1 cellular context compared by ENCODE assay signal in genomic region chr4:184267206-184267608, GRCh38.
TF ChIP-seq lines count a peak whose summit lies in the region.

No MANE protein-coding gene starts in this region.

TF ChIP-seq in HCT116, 20 proteins besides CTCF, POLR2A, EP300 and RAD21:
- TF ChIP-seq ATF3 (IDR thresholded peaks at IDR 0.05) (no peak), CBX3 (IDR thresholded peaks at IDR 0.05; ENCODE audit: low read depth) (no peak), SP1 (IDR thresholded peaks at IDR 0.05; ENCODE audit: low read depth) (no peak), YY1 (IDR thresholded peaks at IDR 0.05; ENCODE audit: extremely low read depth, insufficient replicate concordance, low read depth, low read length) (no peak), SIN3A (IDR thresholded peaks at IDR 0.05; ENCODE audit: low read depth) (no peak), SRF (IDR thresholded peaks at IDR 0.05; ENCODE audit: low read depth) (no peak), EZH2phosphoT487 (IDR thresholded peaks at IDR 0.05; ENCODE audit: borderline replicate concordance) (no peak), ELF1 (IDR thresholded peaks at IDR 0.05; ENCODE audit: borderline replicate concordance, low read depth) (no peak), POLR2AphosphoS5 (IDR thresholded peaks at IDR 0.05; ENCODE audit: low read depth, low read length) (no peak), CEBPB (IDR thresholded peaks at IDR 0.05; ENCODE audit: low read depth) (no peak), REST (IDR thresholded peaks at IDR 0.05; ENCODE audit: low read depth) (no peak), EZH2 (IDR thresholded peaks at IDR 0.05) (no peak), JUND (IDR thresholded peaks at IDR 0.05) (no peak), TCF7L2 (IDR thresholded peaks at IDR 0.05; ENCODE audit: borderline replicate concordance, extremely low read depth, insufficient read depth, insufficient read length) (no peak), FOSL1 (IDR thresholded peaks at IDR 0.05; ENCODE audit: low read depth) (no peak), ZBTB33 (IDR thresholded peaks at IDR 0.05; ENCODE audit: extremely low read depth, insufficient replicate concordance, low read length) (no peak), ZNF274 (IDR thresholded peaks at IDR 0.05; ENCODE audit: low read depth, low read length) (no peak), EGR1 (IDR thresholded peaks at IDR 0.05; ENCODE audit: low read depth) (no peak)
